In genomic region chr3:16885948-16886683, GRCh38 we compare ENCODE assay signal across 8 cellular contexts. TPM values are rescaled to one million over a fixed set of nuclear protein-coding genes. Genes with fewer than 3 reads are reported as not detected.
DNase-seq lines count a peak whose midpoint lies in the region; ATAC-seq and TF ChIP-seq lines count a peak whose summit lies in the region.

No MANE protein-coding gene starts in this region.

- H3K4me3 ChIP-seq in right atrium auricular region, result peak overlapping the region; percentile 91 to 92

- peak overlapping the region; percentile 91 for H3K27ac Mint-ChIP-seq in activated CD4-positive, alpha-beta T cell treated with anti-CD3 and anti-CD28 coated beads, Interleukin-2, amount 10 ng/mL, durations not matched to agents 24 days and 14 days
- H3K27ac Mint-ChIP-seq in WTC11, result no peak overlapping the region
- H3K27ac Mint-ChIP-seq in stimulated activated memory B cell treated with anti-CD40 and anti-IgM and Interleukin-4, amounts not matched to agents 10 μg/mL and 1 μg/mL and 100 μg/mL, for 72 hours, result peak overlapping the region; percentile 98

- peaks cover 3% of the 10 kb centered on the region for H3K27me3 Mint-ChIP-seq in activated CD4-positive, alpha-beta T cell treated with anti-CD3 and anti-CD28 coated beads, Interleukin-2, amount 10 ng/mL, durations not matched to agents 24 days and 14 days
- H3K27me3 Mint-ChIP-seq in WTC11 (ENCODE audit: low read depth), result peaks cover 38% of the 10 kb centered on the region
- H3K27me3 Mint-ChIP-seq in stimulated activated memory B cell treated with anti-CD40 and anti-IgM and Interleukin-4, amounts not matched to agents 10 μg/mL and 1 μg/mL and 100 μg/mL, for 72 hours, result no peaks in the 10 kb centered on the region

- H3K27ac ChIP-seq in right atrium auricular region, result peak overlapping the region; percentile 96 to 97

- H3K9me3 Mint-ChIP-seq in activated CD4-positive, alpha-beta T cell treated with anti-CD3 and anti-CD28 coated beads, Interleukin-2, amount 10 ng/mL, durations not matched to agents 24 days and 14 days, result no peaks in the 10 kb centered on the region
- no peaks in the 10 kb centered on the region for H3K9me3 Mint-ChIP-seq in WTC11
- H3K9me3 Mint-ChIP-seq in stimulated activated memory B cell treated with anti-CD40 and anti-IgM and Interleukin-4, amounts not matched to agents 10 μg/mL and 1 μg/mL and 100 μg/mL, for 72 hours, result no peaks in the 10 kb centered on the region

- H3K4me1 Mint-ChIP-seq in activated CD4-positive, alpha-beta T cell treated with anti-CD3 and anti-CD28 coated beads, Interleukin-2, amount 10 ng/mL, durations not matched to agents 24 days and 14 days, result peaks cover 51% of the 10 kb centered on the region
- H3K4me1 Mint-ChIP-seq in WTC11, result peaks cover 67% of the 10 kb centered on the region
- H3K4me1 Mint-ChIP-seq in stimulated activated memory B cell treated with anti-CD40 and anti-IgM and Interleukin-4, amounts not matched to agents 10 μg/mL and 1 μg/mL and 100 μg/mL, for 72 hours, result peaks cover 53% of the 10 kb centered on the region

- CTCF ChIA-PET in WTC11 (lab: Charles Lee), result interaction anchor here (1.0 to 3.8 kb wide), 4 partner anchors 13 to 162 kb away, joined by 3 to 44 read pairs (median 5); no protein-coding TSS in a partner anchor

- ATAC-seq in WTC11 (no peak), HG02840 (IDR thresholded peaks at IDR 0.05; ENCODE audit: low FRiP score, unreplicated experiment) (no peak)
- ATAC-seq in stimulated activated memory B cell treated with anti-CD40 and anti-IgM and Interleukin-4, amounts not matched to agents 10 μg/mL and 1 μg/mL and 100 μg/mL, for 72 hours, result no peak

- POLR2A ChIA-PET in WTC11 (lab: Charles Lee), result no interaction called here

- intact Hi-C loops in activated CD4-positive, alpha-beta T cell treated with anti-CD3 and anti-CD28 coated beads, Interleukin-2, amount 10 ng/mL, durations not matched to agents 24 days and 14 days (cut with micrococcal nuclease), result loop anchor here (1.0 to 10.0 kb wide), 8 partner anchors 44 to 859 kb away; partner anchors contain the start of genes OXNAD1 and TBC1D5

- peak; percentile 76 for DNase-seq in activated CD4-positive, alpha-beta T cell treated with anti-CD3 and anti-CD28 coated beads, Interleukin-2, amount 10 ng/mL, durations not matched to agents 24 days and 14 days
- no peak for DNase-seq in activated CD4-positive, alpha-beta T cell treated with anti-CD3 and anti-CD28 coated beads, Interleukin-2, amount 50 U/mL, for 4 hours
- DNase-seq in WTC11 (ENCODE audit: low spot score), result no peak
- DNase-seq in right atrium auricular region (ENCODE audit: low spot score), result no peak
- no peak for DNase-seq in foreskin melanocyte
- no peak for DNase-seq in NCI-H1105 treated with DMSO at 0.1 percent for 48 hours (lab: John Stamatoyannopoulos, UW)

- H3K4me1 ChIP-seq in right atrium auricular region, result peaks cover 0 to 58% of the 10 kb centered on the region in 2 donors

- H3K36me3 Mint-ChIP-seq in activated CD4-positive, alpha-beta T cell treated with anti-CD3 and anti-CD28 coated beads, Interleukin-2, amount 10 ng/mL, durations not matched to agents 24 days and 14 days (ENCODE audit: low read depth), result no peaks in the 10 kb centered on the region
- H3K36me3 Mint-ChIP-seq in WTC11, result no peaks in the 10 kb centered on the region
- no peaks in the 10 kb centered on the region for H3K36me3 Mint-ChIP-seq in stimulated activated memory B cell treated with anti-CD40 and anti-IgM and Interleukin-4, amounts not matched to agents 10 μg/mL and 1 μg/mL and 100 μg/mL, for 72 hours

- H3K36me3 ChIP-seq in right atrium auricular region, result no peaks in the 10 kb centered on the region

- peak overlapping the region; percentile 93 for H3K4me3 Mint-ChIP-seq in activated CD4-positive, alpha-beta T cell treated with anti-CD3 and anti-CD28 coated beads, Interleukin-2, amount 10 ng/mL, durations not matched to agents 24 days and 14 days
- peak overlapping the region; percentile 75 for H3K4me3 Mint-ChIP-seq in WTC11
- H3K4me3 Mint-ChIP-seq in stimulated activated memory B cell treated with anti-CD40 and anti-IgM and Interleukin-4, amounts not matched to agents 10 μg/mL and 1 μg/mL and 100 μg/mL, for 72 hours, result peak overlapping the region; percentile 97

- no peaks in the 10 kb centered on the region for H3K27me3 ChIP-seq in right atrium auricular region

- no peak for TF ChIP-seq CTCF in WTC11 (IDR thresholded peaks at IDR 0.05)
- TF ChIP-seq CTCF in right atrium auricular region (IDR thresholded peaks at IDR 0.05), result no peak

- no peaks in the 10 kb centered on the region for H3K9me3 ChIP-seq in right atrium auricular region

TF ChIP-seq in WTC11, 78 proteins besides CTCF, POLR2A, EP300 and RAD21 (continues in another document):
- TF ChIP-seq CREM (CRISPR knock-in tag; IDR thresholded peaks at IDR 0.05), result no peak
- no peak for TF ChIP-seq ZNF138 (CRISPR knock-in tag; conservative IDR thresholded peaks at IDR 0.05)
- TF ChIP-seq ZNF423 (CRISPR knock-in tag; IDR thresholded peaks at IDR 0.05), result no peak
- TF ChIP-seq ATF2 (CRISPR knock-in tag; IDR thresholded peaks at IDR 0.05; ENCODE audit: borderline replicate concordance, low read depth), result no peak
- TF ChIP-seq KAT7 (CRISPR knock-in tag; IDR thresholded peaks at IDR 0.05; ENCODE audit: borderline replicate concordance), result no peak
- TF ChIP-seq USF2 (CRISPR knock-in tag; IDR thresholded peaks at IDR 0.05), result no peak
- no peak for TF ChIP-seq ZNF121 (CRISPR knock-in tag; IDR thresholded peaks at IDR 0.05)
- no peak for TF ChIP-seq MLX (CRISPR knock-in tag; IDR thresholded peaks at IDR 0.05)
- TF ChIP-seq STAT6 (CRISPR knock-in tag; conservative IDR thresholded peaks at IDR 0.05; ENCODE audit: low read depth), result no peak
- no peak for TF ChIP-seq IRF2 (CRISPR knock-in tag; IDR thresholded peaks at IDR 0.05; ENCODE audit: borderline replicate concordance, low read depth)
- TF ChIP-seq CDX4 (CRISPR knock-in tag; IDR thresholded peaks at IDR 0.05; ENCODE audit: borderline replicate concordance), result no peak
- no peak for TF ChIP-seq TEAD4 (CRISPR knock-in tag; IDR thresholded peaks at IDR 0.05)
- no peak for TF ChIP-seq ZBTB21 (CRISPR knock-in tag; IDR thresholded peaks at IDR 0.05; ENCODE audit: borderline replicate concordance)

RNA-seq across cellular contexts. Expression of gene PLCL2, which starts 1.4 kb away (rescaled TPM):
- 14.8 and 15.2 TPM in 2 replicates for total RNA-seq in activated CD4-positive, alpha-beta T cell treated with anti-CD3 and anti-CD28 coated beads, Interleukin-2, amount 10 ng/mL, durations not matched to agents 24 days and 14 days
- 9.1 to 11.8 TPM (median 10.4 TPM) in 3 replicates for total RNA-seq in WTC11 (2021)
- 10 to 100 TPM; 32.4 to 35.2 TPM for total RNA-seq in right atrium auricular region
